In the genomic region with DNA sequence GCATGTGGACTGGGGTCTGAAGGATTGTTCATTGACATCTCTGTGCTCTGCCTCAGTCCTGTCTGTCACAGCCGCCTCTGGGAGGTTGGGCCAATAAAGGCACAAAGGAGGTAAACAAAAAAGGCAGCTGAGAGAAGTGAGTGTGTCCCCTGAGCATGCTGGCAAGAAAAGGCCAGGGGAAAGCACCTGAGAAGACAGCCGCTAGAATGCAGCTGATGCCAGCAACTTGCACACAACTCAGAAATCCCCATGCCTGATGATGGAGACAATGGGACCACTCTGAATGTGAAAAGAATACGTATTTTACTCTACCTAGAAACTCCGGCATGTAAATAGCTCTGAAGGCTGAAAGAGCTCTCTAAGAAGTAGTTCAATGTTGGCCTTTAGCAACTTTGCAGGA, we compare ENCODE assay signal across 1 cellular context.
TF ChIP-seq lines count a peak whose summit lies in the region.

No MANE protein-coding gene starts in this region.

TF ChIP-seq in H1, 55 proteins besides CTCF, POLR2A, EP300 and RAD21 (continued from another document):
- TF ChIP-seq, protein P1, sequence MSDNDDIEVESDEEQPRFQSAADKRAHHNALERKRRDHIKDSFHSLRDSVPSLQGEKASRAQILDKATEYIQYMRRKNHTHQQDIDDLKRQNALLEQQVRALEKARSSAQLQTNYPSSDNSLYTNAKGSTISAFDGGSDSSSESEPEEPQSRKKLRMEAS (IDR thresholded peaks at IDR 0.05) = peak; percentile 47; the same call in 1 of the 2 replicates
